ENCODE assay signal across 25 cellular contexts in genomic region chr10:27372095-27372494, GRCh38.
"Had no signal": no experiment of that assay in that cellular context is flagged by ENCODE, and none has a peak within 500 bp of the region (broad histone marks: within the 10 kb centered on the region; RNA-seq: fewer than 3 reads in every experiment).

No MANE protein-coding gene starts in this region.

- H2AFZ ChIP-seq: parathyroid adenoma had no signal

- H3K4me1 ChIP-seq: esophagus muscularis mucosa, lower lobe of right lung, parathyroid adenoma, upper lobe of right lung had no signal

- H3K4me3 ChIP-seq: esophagus muscularis mucosa, lower lobe of right lung, upper lobe of right lung had no signal

- H3K9ac ChIP-seq: parathyroid adenoma had no signal

- H3K27ac Mint-ChIP-seq: activated CD4-positive, alpha-beta T cell treated with anti-CD3 and anti-CD28 coated beads, Interleukin-2, amount 10 ng/mL, durations not matched to agents 24 days and 14 days; activated CD8-positive, alpha-beta T cell treated with anti-CD3 and anti-CD28 coated beads for 36 hours; activated naive CD8-positive, alpha-beta T cell treated with anti-CD3 and anti-CD28 coated beads, Interleukin-2, amount 10 ng/mL, durations not matched to agents 7 days and 5 days; activated T-helper 17 cell treated with anti-CD3 and anti-CD28 coated beads, Interleukin-2, amount 50 U/mL, for 72 hours; brain; natural killer cell treated with Interleukin-12 subunit alpha and Interleukin-12 subunit beta and Interleukin-15 and Interleukin-18, amount 100 ng/mL, for 72 hours had no signal

- DNase-seq: activated CD4-positive, alpha-beta T cell treated with anti-CD3 and anti-CD28 coated beads, Interleukin-2, amount 10 ng/mL, durations not matched to agents 24 days and 14 days; activated CD8-positive, alpha-beta T cell treated with anti-CD3 and anti-CD28 coated beads for 36 hours; activated naive CD4-positive, alpha-beta T cell treated with Interleukin-2 at 50 U/mL for 16 hours; activated naive CD8-positive, alpha-beta T cell treated with anti-CD3 and anti-CD28 coated beads, Interleukin-2, amount 10 ng/mL, durations not matched to agents 7 days and 5 days; activated T-cell treated with anti-CD3 and anti-CD28 coated beads, Interleukin-2, amount 50 U/mL, for 1 hour; cortex of kidney; effector CD4-positive, alpha-beta T cell; foreskin melanocyte; glutamatergic neuron; hippocampal formation; left colon; lower lobe of right lung; stimulated activated CD4-positive, alpha-beta T cell treated with anti-CD3 and anti-CD28 coated beads, Interleukin-12 subunit alpha, Interleukin-12 subunit beta, amount 100 ng/mL, for 4 hours; stimulated activated CD4-positive, alpha-beta T cell treated with anti-CD3 and anti-CD28 coated beads, Interleukin-1b, Interleukin-23, amount 100 ng/mL, for 48 hours; stimulated activated CD8-positive, alpha-beta memory T cell treated with anti-CD3 and anti-CD28 coated beads, Interleukin-4, amount 100 ng/mL, for 48 hours; stimulated activated naive CD4-positive, alpha-beta T cell; T1000; upper lobe of right lung had no signal

- ATAC-seq: activated CD8-positive, alpha-beta T cell treated with anti-CD3 and anti-CD28 coated beads for 36 hours; activated T-helper 17 cell treated with anti-CD3 and anti-CD28 coated beads, Interleukin-2, amount 50 U/mL, for 72 hours; left colon; lower lobe of right lung; natural killer cell treated with Interleukin-12 subunit alpha and Interleukin-12 subunit beta and Interleukin-15 and Interleukin-18, amount 100 ng/mL, for 72 hours; upper lobe of right lung had no signal

- H3K27me3 ChIP-seq: esophagus muscularis mucosa, neutrophil, upper lobe of right lung had no signal

- H3K36me3 ChIP-seq: esophagus muscularis mucosa, lower lobe of right lung, neutrophil, upper lobe of right lung had no signal

- FAIRE-seq: islet of Langerhans had no signal

- H3K9me3 Mint-ChIP-seq: activated CD4-positive, alpha-beta T cell treated with anti-CD3 and anti-CD28 coated beads, Interleukin-2, amount 10 ng/mL, durations not matched to agents 24 days and 14 days; activated CD8-positive, alpha-beta T cell treated with anti-CD3 and anti-CD28 coated beads for 36 hours; activated naive CD8-positive, alpha-beta T cell treated with anti-CD3 and anti-CD28 coated beads, Interleukin-2, amount 10 ng/mL, durations not matched to agents 7 days and 5 days; activated T-helper 17 cell treated with anti-CD3 and anti-CD28 coated beads, Interleukin-2, amount 50 U/mL, for 72 hours; brain; natural killer cell treated with Interleukin-12 subunit alpha and Interleukin-12 subunit beta and Interleukin-15 and Interleukin-18, amount 100 ng/mL, for 72 hours had no signal

- H3K79me2 ChIP-seq: parathyroid adenoma had no signal

- H3K27me3 Mint-ChIP-seq: activated T-helper 17 cell treated with anti-CD3 and anti-CD28 coated beads, Interleukin-2, amount 50 U/mL, for 72 hours had no signal

- H3K36me3 Mint-ChIP-seq: activated naive CD8-positive, alpha-beta T cell treated with anti-CD3 and anti-CD28 coated beads, Interleukin-2, amount 10 ng/mL, durations not matched to agents 7 days and 5 days; brain; natural killer cell treated with Interleukin-12 subunit alpha and Interleukin-12 subunit beta and Interleukin-15 and Interleukin-18, amount 100 ng/mL, for 72 hours had no signal

- H3K27ac ChIP-seq: esophagus muscularis mucosa, lower lobe of right lung, neutrophil, parathyroid adenoma, upper lobe of right lung had no signal

- H3K9me3 ChIP-seq: esophagus muscularis mucosa, lower lobe of right lung, neutrophil, upper lobe of right lung had no signal

- H3K4me1 Mint-ChIP-seq: activated CD4-positive, alpha-beta T cell treated with anti-CD3 and anti-CD28 coated beads, Interleukin-2, amount 10 ng/mL, durations not matched to agents 24 days and 14 days; activated naive CD8-positive, alpha-beta T cell treated with anti-CD3 and anti-CD28 coated beads, Interleukin-2, amount 10 ng/mL, durations not matched to agents 7 days and 5 days; brain had no signal

- H3K4me3 Mint-ChIP-seq: activated CD4-positive, alpha-beta T cell treated with anti-CD3 and anti-CD28 coated beads, Interleukin-2, amount 10 ng/mL, durations not matched to agents 24 days and 14 days; activated CD8-positive, alpha-beta T cell treated with anti-CD3 and anti-CD28 coated beads for 36 hours; activated naive CD8-positive, alpha-beta T cell treated with anti-CD3 and anti-CD28 coated beads, Interleukin-2, amount 10 ng/mL, durations not matched to agents 7 days and 5 days; activated T-helper 17 cell treated with anti-CD3 and anti-CD28 coated beads, Interleukin-2, amount 50 U/mL, for 72 hours; brain; natural killer cell treated with Interleukin-12 subunit alpha and Interleukin-12 subunit beta and Interleukin-15 and Interleukin-18, amount 100 ng/mL, for 72 hours had no signal
